In genomic region chr9:97941323-97941722, GRCh38 we compare ENCODE assay signal across 39 cellular contexts. TPM values are rescaled to one million over a fixed set of nuclear protein-coding genes. Genes with fewer than 3 reads are reported as not detected.
"Had no signal": no experiment of that assay in that cellular context is flagged by ENCODE, and none has a peak within 500 bp of the region (broad histone marks: within the 10 kb centered on the region; RNA-seq: fewer than 3 reads in every experiment).

No MANE protein-coding gene starts in this region.

- H3K36me3 ChIP-seq: adrenal gland, ascending aorta, cardiac muscle cell had no signal

- H3K4me3 Mint-ChIP-seq: activated B cell treated with CpG ODN at 0.5 μM for 24 hours; activated CD4-positive, alpha-beta memory T cell treated with anti-CD3 and anti-CD28 coated beads for 36 hours; activated CD4-positive, alpha-beta T cell treated with anti-CD3 and anti-CD28 coated beads, Interleukin-2, amount 10 ng/mL, durations not matched to agents 24 days and 14 days; activated CD8-positive, alpha-beta T cell treated with anti-CD3 and anti-CD28 coated beads for 36 hours; activated naive CD4-positive, alpha-beta T cell treated with anti-CD3 and anti-CD28 coated beads for 36 hours; activated naive CD8-positive, alpha-beta T cell treated with anti-CD3 and anti-CD28 coated beads for 36 hours; activated T-cell treated with anti-CD3 and anti-CD28 coated beads, Interleukin-2, amount 50 U/mL, for 4 hours; activated T-cell treated with anti-CD3 and anti-CD28 coated beads, Interleukin-2, amount 50 U/mL, for 72 hours; activated T-helper 1 cell treated with anti-CD3 and anti-CD28 coated beads, Interleukin-12 subunit alpha, Interleukin-12 subunit beta, Interleukin-2, Interleukin-4 antibody, amounts not matched to agents 30 ng/mL and 10 ng/mL and 1 ng/mL, durations not matched to agents 14 hours and 24 hours and 36 hours; activated T-helper 17 cell treated with anti-CD3 and anti-CD28 coated beads, Interleukin-2, amount 50 U/mL, for 72 hours; brain; central memory CD8-positive, alpha-beta T cell; T-helper 1 cell treated with Interleukin-12 subunit alpha and Interleukin-12 subunit beta and Interleukin-4 antibody, amounts not matched to agents 30 μg/mL and 1 μg/mL, for 36 hours; T-helper 2 cell treated with Interferon-gamma antibody and Interleukin-4, amounts not matched to agents 5 μg/mL and 100 μg/mL, for 36 hours had no signal

- H3K27me3 ChIP-seq: ascending aorta had no signal

- ATAC-seq: activated CD8-positive, alpha-beta T cell treated with anti-CD3 and anti-CD28 coated beads for 36 hours; activated naive CD4-positive, alpha-beta T cell treated with anti-CD3 and anti-CD28 coated beads, Interleukin-2, amount 50 U/mL, for 72 hours; activated T-cell treated with anti-CD3 and anti-CD28 coated beads, Interleukin-2, amount 50 U/mL, for 4 hours; activated T-cell treated with anti-CD3 and anti-CD28 coated beads, Interleukin-2, amount 50 U/mL, for 72 hours; activated T-helper 17 cell treated with anti-CD3 and anti-CD28 coated beads, Interleukin-2, amount 50 U/mL, for 72 hours had no signal

- H3K27ac Mint-ChIP-seq: activated B cell treated with CpG ODN at 0.5 μM for 24 hours; activated CD4-positive, alpha-beta memory T cell treated with anti-CD3 and anti-CD28 coated beads for 36 hours; activated CD4-positive, alpha-beta T cell treated with anti-CD3 and anti-CD28 coated beads, Interleukin-2, amount 10 ng/mL, durations not matched to agents 24 days and 14 days; activated CD8-positive, alpha-beta T cell treated with anti-CD3 and anti-CD28 coated beads for 36 hours; activated naive CD4-positive, alpha-beta T cell treated with anti-CD3 and anti-CD28 coated beads for 36 hours; activated naive CD4-positive, alpha-beta T cell treated with anti-CD3 and anti-CD28 coated beads, Interleukin-2, amount 50 U/mL, for 72 hours; activated naive CD8-positive, alpha-beta T cell treated with anti-CD3 and anti-CD28 coated beads for 36 hours; activated T-cell treated with anti-CD3 and anti-CD28 coated beads, Interleukin-2, amount 50 U/mL, for 72 hours; activated T-helper 1 cell treated with anti-CD3 and anti-CD28 coated beads, Interleukin-12 subunit alpha, Interleukin-12 subunit beta, Interleukin-2, Interleukin-4 antibody, amounts not matched to agents 30 ng/mL and 10 ng/mL and 1 ng/mL, durations not matched to agents 14 hours and 24 hours and 36 hours; activated T-helper 17 cell treated with anti-CD3 and anti-CD28 coated beads, Interleukin-2, amount 50 U/mL, for 72 hours; brain; T-helper 1 cell treated with Interleukin-12 subunit alpha and Interleukin-12 subunit beta and Interleukin-4 antibody, amounts not matched to agents 30 μg/mL and 1 μg/mL, for 36 hours; T-helper 2 cell treated with Interferon-gamma antibody and Interleukin-4, amounts not matched to agents 5 μg/mL and 100 μg/mL, for 36 hours had no signal

- H3K4me3 ChIP-seq: adrenal gland, ascending aorta, cardiac muscle cell had no signal

- DNase-seq: activated B cell treated with CpG ODN at 0.5 μM for 24 hours; activated CD4-positive, alpha-beta memory T cell treated with anti-CD3 and anti-CD28 coated beads for 36 hours; activated CD4-positive, alpha-beta T cell treated with anti-CD3 and anti-CD28 coated beads for 4 hours; activated CD4-positive, alpha-beta T cell treated with anti-CD3 and anti-CD28 coated beads, Interleukin-2, amount 10 ng/mL, durations not matched to agents 24 days and 14 days; activated CD4-positive, alpha-beta T cell treated with anti-CD3 and anti-CD28 coated beads, Interleukin-2, amount 50 U/mL, for 1 hour; activated CD4-positive, alpha-beta T cell treated with anti-CD3 and anti-CD28 coated beads, Interleukin-2, amount 50 U/mL, for 4 hours; activated CD4-positive, CD25-positive, alpha-beta regulatory T cell treated with anti-CD3 and anti-CD28 coated beads, Interleukin-2, amount 50 U/mL, for 72 hours; activated CD8-positive, alpha-beta memory T cell treated with anti-CD3 and anti-CD28 coated beads, Interleukin-2, amount 50 U/mL, for 4 hours; activated CD8-positive, alpha-beta T cell treated with anti-CD3 and anti-CD28 coated beads for 36 hours; activated effector memory CD4-positive, alpha-beta T cell treated with anti-CD3 and anti-CD28 coated beads, Interleukin-2, amount 50 U/mL, for 16 hours; activated gamma-delta T cell treated with Interleukin-2 at 50 U/mL for 16 hours; activated naive CD4-positive, alpha-beta T cell; activated naive CD4-positive, alpha-beta T cell treated with anti-CD3 and anti-CD28 coated beads for 36 hours; activated naive CD4-positive, alpha-beta T cell treated with anti-CD3 and anti-CD28 coated beads, Interleukin-2, amount 50 U/mL, for 16 hours; activated naive CD8-positive, alpha-beta T cell treated with anti-CD3 and anti-CD28 coated beads for 36 hours; activated T-cell treated with anti-CD3 and anti-CD28 coated beads for 4 hours; activated T-cell treated with anti-CD3 and anti-CD28 coated beads, Interleukin-2, amount 50 U/mL, for 1 hour; activated T-cell treated with anti-CD3 and anti-CD28 coated beads, Interleukin-2, amount 50 U/mL, for 4 hours; activated T-cell treated with anti-CD3 and anti-CD28 coated beads, Interleukin-2, amount 50 U/mL, for 72 hours; adrenal gland; amniotic stem cell; anterior cingulate cortex; caudate nucleus; cerebellar nuclear complex; T-helper 2 cell; T-helper 9 cell had no signal

- FAIRE-seq: bronchial epithelial cell, colon, TTC549 had no signal

- H3K9me3 ChIP-seq: adrenal gland, ascending aorta had no signal

- H3K36me3 Mint-ChIP-seq: activated CD4-positive, alpha-beta memory T cell treated with anti-CD3 and anti-CD28 coated beads for 36 hours; activated naive CD8-positive, alpha-beta T cell treated with anti-CD3 and anti-CD28 coated beads for 36 hours; brain had no signal

- H3K4me1 Mint-ChIP-seq: brain had no signal

- H3K9me3 Mint-ChIP-seq: activated B cell treated with CpG ODN at 0.5 μM for 24 hours; activated CD4-positive, alpha-beta memory T cell treated with anti-CD3 and anti-CD28 coated beads for 36 hours; activated CD8-positive, alpha-beta T cell treated with anti-CD3 and anti-CD28 coated beads for 36 hours; activated naive CD4-positive, alpha-beta T cell treated with anti-CD3 and anti-CD28 coated beads for 36 hours; activated naive CD4-positive, alpha-beta T cell treated with anti-CD3 and anti-CD28 coated beads, Interleukin-2, amount 50 U/mL, for 72 hours; activated naive CD8-positive, alpha-beta T cell treated with anti-CD3 and anti-CD28 coated beads for 36 hours; activated T-cell treated with anti-CD3 and anti-CD28 coated beads, Interleukin-2, amount 50 U/mL, for 4 hours; activated T-cell treated with anti-CD3 and anti-CD28 coated beads, Interleukin-2, amount 50 U/mL, for 72 hours; activated T-helper 1 cell treated with anti-CD3 and anti-CD28 coated beads, Interleukin-12 subunit alpha, Interleukin-12 subunit beta, Interleukin-2, Interleukin-4 antibody, amounts not matched to agents 30 ng/mL and 10 ng/mL and 1 ng/mL, durations not matched to agents 14 hours and 24 hours and 36 hours; activated T-helper 17 cell treated with anti-CD3 and anti-CD28 coated beads, Interleukin-2, amount 50 U/mL, for 72 hours; central memory CD8-positive, alpha-beta T cell; T-helper 1 cell treated with Interleukin-12 subunit alpha and Interleukin-12 subunit beta and Interleukin-4 antibody, amounts not matched to agents 30 μg/mL and 1 μg/mL, for 36 hours; T-helper 2 cell treated with Interferon-gamma antibody and Interleukin-4, amounts not matched to agents 5 μg/mL and 100 μg/mL, for 36 hours had no signal

- H3K27ac ChIP-seq: adrenal gland, ascending aorta, cardiac muscle cell, VCaP had no signal

- H3K4me1 ChIP-seq: adrenal gland, ascending aorta had no signal

- H3K27me3 Mint-ChIP-seq: activated CD4-positive, alpha-beta memory T cell treated with anti-CD3 and anti-CD28 coated beads for 36 hours; activated CD8-positive, alpha-beta T cell treated with anti-CD3 and anti-CD28 coated beads for 36 hours; activated naive CD8-positive, alpha-beta T cell treated with anti-CD3 and anti-CD28 coated beads for 36 hours; activated T-helper 17 cell treated with anti-CD3 and anti-CD28 coated beads, Interleukin-2, amount 50 U/mL, for 72 hours; central memory CD8-positive, alpha-beta T cell had no signal

RNA-seq across cellular contexts. Expression of gene HEMGN, which starts 3.4 kb away (rescaled TPM):
- total RNA-seq: ascending aorta, bronchial epithelial cell, cardiac muscle cell had no signal
- polyA plus RNA-seq: adrenal gland, cardiac muscle cell had no signal
